In the genomic region with DNA sequence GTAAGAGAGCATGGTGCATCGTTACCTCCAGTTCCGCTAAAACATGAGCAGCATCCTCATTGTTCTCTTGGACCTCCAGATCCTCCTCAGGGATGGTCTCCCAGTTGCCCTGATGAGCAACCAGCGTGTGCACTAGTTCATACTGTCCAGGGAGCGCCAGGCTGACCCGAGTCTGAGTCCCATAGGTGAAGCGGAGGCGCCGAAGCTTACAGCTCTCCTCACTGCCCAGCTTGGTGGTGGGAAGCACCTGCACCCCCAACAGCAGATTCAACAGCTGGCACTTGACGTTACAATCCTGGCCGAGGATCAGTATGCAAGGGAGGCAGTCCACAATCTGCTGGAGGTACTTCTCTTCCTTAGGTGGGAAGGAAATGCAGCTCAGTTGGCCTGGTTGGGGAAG, we compare ENCODE assay signal across 18 cellular contexts.
"Had no signal": no experiment of that assay in that cellular context is flagged by ENCODE, and none has a peak within 500 bp of the region (broad histone marks: within the 10 kb centered on the region; RNA-seq: fewer than 3 reads in every experiment).

No MANE protein-coding gene starts in this region.

- H3K27ac Mint-ChIP-seq: stimulated activated naive B cell treated with anti-CD40 and anti-IgM and Interleukin-4, amounts not matched to agents 10 μg/mL and 1 μg/mL and 100 μg/mL, for 72 hours had no signal

- H3K36me3 ChIP-seq: thyroid gland had no signal

- H3K4me3 ChIP-seq: left ventricle myocardium inferior, mucosa of descending colon, spleen, thyroid gland had no signal

- H3K27ac ChIP-seq: left ventricle myocardium inferior, thyroid gland, WERI-Rb-1 had no signal

- H3K9me3 Mint-ChIP-seq: brain; immature natural killer cell; naive B cell; stimulated activated naive B cell treated with anti-CD40 and anti-IgM and Interleukin-4, amounts not matched to agents 10 μg/mL and 1 μg/mL and 100 μg/mL, for 72 hours had no signal

- ATAC-seq: stimulated activated naive B cell treated with anti-CD40 and anti-IgM and Interleukin-4, amounts not matched to agents 10 μg/mL and 1 μg/mL and 100 μg/mL, for 72 hours had no signal

- H3K9me3 ChIP-seq: left ventricle myocardium inferior, mucosa of descending colon, spleen, thyroid gland had no signal

- H3K4me3 Mint-ChIP-seq: brain; immature natural killer cell; naive B cell; stimulated activated naive B cell treated with anti-CD40 and anti-IgM and Interleukin-4, amounts not matched to agents 10 μg/mL and 1 μg/mL and 100 μg/mL, for 72 hours had no signal

- DNase-seq: activated CD4-positive, alpha-beta T cell treated with anti-CD3 and anti-CD28 coated beads, Interleukin-2, amount 50 U/mL, for 4 hours; activated naive CD4-positive, alpha-beta T cell; anterior cingulate cortex; caudate nucleus; hypothalamus; immature natural killer cell; kidney glomerular epithelial cell; left ventricle myocardium inferior; mammary epithelial cell; mucosa of descending colon; naive B cell; spleen; stimulated activated CD4-positive, alpha-beta T cell treated with anti-CD3 and anti-CD28 coated beads, Interleukin-4, amount 100 ng/mL, for 4 hours; stimulated activated naive B cell treated with anti-CD40 and anti-IgM and Interleukin-4, amounts not matched to agents 10 μg/mL and 1 μg/mL and 100 μg/mL, for 72 hours; SW 1271; WERI-Rb-1 had no signal

- H3K27me3 ChIP-seq: spleen, thyroid gland had no signal

- H3K27me3 Mint-ChIP-seq: brain; naive B cell; stimulated activated naive B cell treated with anti-CD40 and anti-IgM and Interleukin-4, amounts not matched to agents 10 μg/mL and 1 μg/mL and 100 μg/mL, for 72 hours had no signal
